10 cellular contexts compared by ENCODE assay signal in the genomic region with DNA sequence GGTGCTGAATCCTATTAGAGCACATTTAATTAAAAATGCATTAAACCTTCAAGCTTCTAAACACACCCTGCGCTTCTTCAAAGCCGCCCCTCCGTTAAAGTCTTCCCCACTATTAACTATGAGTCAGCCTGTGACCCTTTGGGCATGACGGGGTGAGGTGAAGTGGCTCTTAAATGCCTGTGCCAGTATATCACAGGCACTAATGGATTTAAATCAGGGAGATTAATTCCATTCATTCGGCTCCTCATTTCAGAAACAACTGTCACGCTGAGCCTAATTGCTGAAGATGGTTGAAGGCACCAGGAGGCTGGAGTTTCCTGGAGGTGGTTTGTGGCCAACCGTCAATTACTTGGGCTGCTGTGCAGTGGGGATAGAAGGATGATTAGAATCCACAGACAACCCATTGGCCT.
A peak's percentile ranks its signal among the peaks of the same experiment; 100 is the strongest.
DNase-seq lines count a peak whose midpoint lies in the region; ATAC-seq, FAIRE-seq and TF ChIP-seq lines count a peak whose summit lies in the region.
"Had no signal": no experiment of that assay in that cellular context is flagged by ENCODE, and none has a peak within 500 bp of the region (broad histone marks: within the 10 kb centered on the region; RNA-seq: fewer than 3 reads in every experiment).

No MANE protein-coding gene starts in this region.

- WGBS in esophagus squamous epithelium, 2 donors = 40 to 59% methylated on average over 7 of the region's 7 CpGs

- H3K36me3 Mint-ChIP-seq in stimulated activated naive B cell treated with anti-CD40 and anti-IgM and Interleukin-4, amounts not matched to agents 10 μg/mL and 1 μg/mL and 100 μg/mL, for 72 hours = no peaks in the 10 kb centered on the region

- H3K9me3 ChIP-seq in cardiac muscle cell (ENCODE audit: low read depth) (no peaks in the 10 kb centered on the region), iPS-20b (ENCODE audit: insufficient read depth, low read depth, low read length) (no peaks in the 10 kb centered on the region), esophagus squamous epithelium (no peaks in the 10 kb centered on the region)

- TF ChIP-seq POLR2A in esophagus squamous epithelium (IDR thresholded peaks at IDR 0.05) = no peak

- peaks cover 6% of the 10 kb centered on the region in 2 donors for H3K27me3 Mint-ChIP-seq in stimulated activated naive B cell treated with anti-CD40 and anti-IgM and Interleukin-4, amounts not matched to agents 10 μg/mL and 1 μg/mL and 100 μg/mL, for 72 hours

- no peak for ATAC-seq in stimulated activated naive B cell treated with anti-CD40 and anti-IgM and Interleukin-4, amounts not matched to agents 10 μg/mL and 1 μg/mL and 100 μg/mL, for 72 hours (replicated peaks)
- no peak for ATAC-seq in GM18517 (IDR thresholded peaks at IDR 0.05; ENCODE audit: unreplicated experiment)

- FAIRE-seq in RCC 7860 (lab: Jason Lieb, UNC) = peak; percentile 80

- no peaks in the 10 kb centered on the region for H3K27me3 ChIP-seq in cardiac muscle cell
- H3K27me3 ChIP-seq in iPS-20b (ENCODE audit: insufficient read depth, low read length) = peaks cover 34% of the 10 kb centered on the region
- peaks cover 0 to 27% (median 0%) of the 10 kb centered on the region in 4 donors for H3K27me3 ChIP-seq in esophagus squamous epithelium

- DNase-seq in cardiac muscle cell (ENCODE audit: low read depth in 1 of 2, low spot score in 1 of 2) (no peak), cardiac septum (ENCODE audit: low spot score) (no peak), RCC 7860 (ENCODE audit: low spot score) (peak; percentile 20), esophagus squamous epithelium (lab: John Stamatoyannopoulos, UW) (no peak)
- no peak for DNase-seq in stimulated activated naive B cell treated with anti-CD40 and anti-IgM and Interleukin-4, amounts not matched to agents 10 μg/mL and 1 μg/mL and 100 μg/mL, for 72 hours
- no peak for DNase-seq in activated CD4-positive, CD25-positive, alpha-beta regulatory T cell (lab: John Stamatoyannopoulos, UW)

- H3K27ac ChIP-seq in cardiac muscle cell (peak overlapping the region; percentile 17), iPS-20b (ENCODE audit: low read length) (no peak overlapping the region), esophagus squamous epithelium (no peak overlapping the region)
- H3K27ac ChIP-seq: GM23248 had no signal

- no peaks in the 10 kb centered on the region for H3K4me1 Mint-ChIP-seq in stimulated activated naive B cell treated with anti-CD40 and anti-IgM and Interleukin-4, amounts not matched to agents 10 μg/mL and 1 μg/mL and 100 μg/mL, for 72 hours

- peak overlapping the region; percentile 28; the same call in 1 of the 2 replicates for H3K9ac ChIP-seq in iPS-20b (ENCODE audit: low read depth, low read length)
- H3K9ac ChIP-seq: GM23248 had no signal

- H3K36me3 ChIP-seq in cardiac muscle cell = no peaks in the 10 kb centered on the region
- H3K36me3 ChIP-seq in iPS-20b (ENCODE audit: insufficient read depth, low read depth, low read length) = no peaks in the 10 kb centered on the region
- H3K36me3 ChIP-seq in esophagus squamous epithelium = no peaks in the 10 kb centered on the region

- H3K4me3 ChIP-seq in cardiac muscle cell (no peak overlapping the region), iPS-20b (ENCODE audit: low read length) (peak overlapping the region; percentile 25; the same call in 1 of the 2 replicates), esophagus squamous epithelium (no peak overlapping the region)

- no peak for TF ChIP-seq CTCF in cardiac muscle cell (IDR thresholded peaks at IDR 0.05; ENCODE audit: low read depth, low read length)
- no peak for TF ChIP-seq CTCF in esophagus squamous epithelium (IDR thresholded peaks at IDR 0.05)

- intact Hi-C loops in cardiac septum (cut with DNase I) = no loop called here
- intact Hi-C loops in esophagus squamous epithelium (cut with DNase I) = no loop called here

- H3K4me3 Mint-ChIP-seq in stimulated activated naive B cell treated with anti-CD40 and anti-IgM and Interleukin-4, amounts not matched to agents 10 μg/mL and 1 μg/mL and 100 μg/mL, for 72 hours = no peak overlapping the region
- H3K4me3 Mint-ChIP-seq: nephron had no signal

- no peaks in the 10 kb centered on the region for H3K9me3 Mint-ChIP-seq in stimulated activated naive B cell treated with anti-CD40 and anti-IgM and Interleukin-4, amounts not matched to agents 10 μg/mL and 1 μg/mL and 100 μg/mL, for 72 hours
- H3K9me3 Mint-ChIP-seq: nephron had no signal

- H3K27ac Mint-ChIP-seq in stimulated activated naive B cell treated with anti-CD40 and anti-IgM and Interleukin-4, amounts not matched to agents 10 μg/mL and 1 μg/mL and 100 μg/mL, for 72 hours = no peak overlapping the region

- H3K4me1 ChIP-seq in cardiac muscle cell (ENCODE audit: low read depth) = peaks cover 18% of the 10 kb centered on the region
- peaks cover 17% of the 10 kb centered on the region for H3K4me1 ChIP-seq in iPS-20b (ENCODE audit: insufficient read depth, low read length)
- peaks cover 9 to 32% (median 24%) of the 10 kb centered on the region in 3 donors for H3K4me1 ChIP-seq in esophagus squamous epithelium
